ENCODE assay signal across 8 cellular contexts in genomic region chr1:40383488-40384412, GRCh38. TPM values are rescaled to one million over a fixed set of nuclear protein-coding genes. Genes with fewer than 3 reads are reported as not detected.
DNase-seq lines count a peak whose midpoint lies in the region; ATAC-seq and TF ChIP-seq lines count a peak whose summit lies in the region.

No MANE protein-coding gene starts in this region.

- H3K27ac Mint-ChIP-seq in brain = peak overlapping the region in 3 of 5 experiments; percentile 4 to 81 (median 67)
- peak overlapping the region; percentile 97 to 100 (median 99) for H3K27ac Mint-ChIP-seq in naive thymus-derived CD8-positive, alpha-beta T cell

- H3K9me3 Mint-ChIP-seq in brain = no peaks in the 10 kb centered on the region
- no peaks in the 10 kb centered on the region for H3K9me3 Mint-ChIP-seq in naive thymus-derived CD8-positive, alpha-beta T cell

- no peak for ATAC-seq in naive thymus-derived CD8-positive, alpha-beta T cell
- ATAC-seq in HG02763 (IDR thresholded peaks at IDR 0.05; ENCODE audit: unreplicated experiment) = no peak

- no peaks in the 10 kb centered on the region for H3K27me3 Mint-ChIP-seq in brain
- H3K27me3 Mint-ChIP-seq in naive thymus-derived CD8-positive, alpha-beta T cell = no peaks in the 10 kb centered on the region

- POLR2A ChIA-PET in naive thymus-derived CD8-positive, alpha-beta T cell (lab: Charles Lee) = interaction anchor here (1.2 to 15.9 kb wide), 5 partner anchors 7 to 46 kb away, joined by 5 to 384 read pairs (median 35); partner anchors contain the start of gene SMAP2

- peaks cover 6% of the 10 kb centered on the region for H3K36me3 Mint-ChIP-seq in brain
- H3K36me3 Mint-ChIP-seq in naive thymus-derived CD8-positive, alpha-beta T cell = peaks cover 0 to 29% (median 22%) of the 10 kb centered on the region in 3 donors

- H3K4me1 Mint-ChIP-seq in brain = peaks cover 68% of the 10 kb centered on the region
- H3K4me1 Mint-ChIP-seq in naive thymus-derived CD8-positive, alpha-beta T cell = peaks cover 40 to 96% (median 78%) of the 10 kb centered on the region in 4 donors

- peak overlapping the region; percentile 94 for H3K27ac ChIP-seq in C4-2B

- H3K4me3 ChIP-seq in LNCaP clone FGC (ENCODE audit: low read depth, low read length) = peak overlapping the region; percentile 30

- peak overlapping the region in 2 of 5 experiments; percentile 5 to 22 for H3K4me3 Mint-ChIP-seq in brain
- peak overlapping the region; percentile 76 to 97 (median 85) for H3K4me3 Mint-ChIP-seq in naive thymus-derived CD8-positive, alpha-beta T cell

- DNase-seq in LNCaP clone FGC (ENCODE audit: low read depth) = no peak
- peak in 2 of 10 donors; percentile 10 to 18 for DNase-seq in naive thymus-derived CD8-positive, alpha-beta T cell
- no peak for DNase-seq in stimulated activated CD4-positive, alpha-beta T cell treated with anti-CD3 and anti-CD28 coated beads, Interleukin-2, amount 100 ng/mL, for 48 hours
- DNase-seq in NCI-H345 treated with DMSO at 0.1 percent for 48 hours (lab: John Stamatoyannopoulos, UW; ENCODE audit: unreplicated experiment) = no peak
- DNase-seq in islet precursor cell = no peak

- no peak for TF ChIP-seq CTCF in C4-2B (conservative IDR thresholded peaks at IDR 0.05)
- no peak for TF ChIP-seq CTCF in LNCaP clone FGC (IDR thresholded peaks at IDR 0.05; ENCODE audit: control insufficient read depth, extremely low read depth, insufficient read depth)
- no peak for TF ChIP-seq CTCF in brain (conservative IDR thresholded peaks at IDR 0.05)

RNA-seq across cellular contexts. Expression of gene SMAP2, which starts 10.2 kb away (rescaled TPM):
- polyA plus RNA-seq in brain (ENCODE audit: insufficient read depth, low read depth, low replicate concordance) = 74.2 TPM
- 100 to 1,000 TPM; 154 to 160 TPM for total RNA-seq in naive thymus-derived CD8-positive, alpha-beta T cell
- polyA plus RNA-seq in naive thymus-derived CD8-positive, alpha-beta T cell = 100 to 1,000 TPM; 297 to 506 (median 298) TPM
